ENCODE assay signal across 2 cellular contexts in genomic region chr1:115136106-115136505, GRCh38.
TF ChIP-seq lines count a peak whose summit lies in the region.

No MANE protein-coding gene starts in this region.

TF ChIP-seq in SK-N-SH, 30 proteins besides CTCF, POLR2A, EP300 and RAD21:
- TF ChIP-seq REST (IDR thresholded peaks at IDR 0.05; ENCODE audit: low read depth, low read length) (no peak), GABPA (IDR thresholded peaks at IDR 0.05; ENCODE audit: low read depth) (no peak), POLR2AphosphoS5 (IDR thresholded peaks at IDR 0.05; ENCODE audit: low read depth, low read length) (no peak), ZBTB33 (IDR thresholded peaks at IDR 0.05; ENCODE audit: borderline replicate concordance, low read depth) (no peak), MEF2A (IDR thresholded peaks at IDR 0.05; ENCODE audit: borderline replicate concordance, low read depth) (no peak), RFX5 (IDR thresholded peaks at IDR 0.05; ENCODE audit: low read length) (no peak), TEAD4 (IDR thresholded peaks at IDR 0.05; ENCODE audit: borderline replicate concordance, insufficient read depth) (no peak), TAF1 (IDR thresholded peaks at IDR 0.05; ENCODE audit: borderline replicate concordance, low read depth, low read length) (no peak), TCF12 (IDR thresholded peaks at IDR 0.05) (no peak), ELF1 (IDR thresholded peaks at IDR 0.05) (no peak), FOXJ3 (CRISPR knock-in tag; IDR thresholded peaks at IDR 0.05) (no peak)

TF ChIP-seq in SK-N-SH treated with all-trans-retinoic acid at 6 μM for 48 hours, 23 proteins besides CTCF, POLR2A, EP300 and RAD21:
- no peak for TF ChIP-seq ZC3H10 (CRISPR knock-in tag; IDR thresholded peaks at IDR 0.05)
- TF ChIP-seq CSRNP3 (CRISPR knock-in tag; IDR thresholded peaks at IDR 0.05): no peak
- no peak for TF ChIP-seq BACH2 (CRISPR knock-in tag; IDR thresholded peaks at IDR 0.05; ENCODE audit: borderline replicate concordance)
- no peak for TF ChIP-seq ZNF8 (CRISPR knock-in tag; IDR thresholded peaks at IDR 0.05)
- TF ChIP-seq CREB5 (CRISPR knock-in tag; IDR thresholded peaks at IDR 0.05; ENCODE audit: low read depth): no peak
- no peak for TF ChIP-seq ZFP3 (CRISPR knock-in tag; IDR thresholded peaks at IDR 0.05)
- no peak for TF ChIP-seq GLIS3 (CRISPR knock-in tag; IDR thresholded peaks at IDR 0.05)
- TF ChIP-seq TSHZ2 (CRISPR knock-in tag; IDR thresholded peaks at IDR 0.05): no peak
- no peak for TF ChIP-seq PPARA (CRISPR knock-in tag; IDR thresholded peaks at IDR 0.05; ENCODE audit: borderline replicate concordance)
- no peak for TF ChIP-seq ZNF70 (CRISPR knock-in tag; IDR thresholded peaks at IDR 0.05)
